19 cellular contexts compared by ENCODE assay signal in genomic region chr20:36525620-36526365, GRCh38. TPM values are rescaled to one million over a fixed set of nuclear protein-coding genes. Genes with fewer than 3 reads are reported as not detected.
DNase-seq lines count a peak whose midpoint lies in the region; ATAC-seq and TF ChIP-seq lines count a peak whose summit lies in the region.
"Had no signal": no experiment of that assay in that cellular context is flagged by ENCODE, and none has a peak within 500 bp of the region (broad histone marks: within the 10 kb centered on the region; RNA-seq: fewer than 3 reads in every experiment).

No MANE protein-coding gene starts in this region.

- H3K36me3 ChIP-seq in esophagus squamous epithelium = peaks cover 23 to 77% (median 25%) of the 10 kb centered on the region in 3 donors

- no peak for DNase-seq in AG04450 (ENCODE audit: low read depth, low spot score)
- DNase-seq in RWPE1 (ENCODE audit: low spot score) = no peak
- DNase-seq in esophagus squamous epithelium (lab: John Stamatoyannopoulos, UW) = no peak
- no peak for DNase-seq in stimulated activated effector memory CD8-positive, alpha-beta T cell treated with anti-CD3 and anti-CD28 coated beads, Interleukin-12 subunit alpha, Interleukin-12 subunit beta, amount 100 ng/mL, for 72 hours (ENCODE audit: low spot score in 2 of 2)
- no peak for DNase-seq in NCI-H146 treated with DMSO at 0.1 percent for 48 hours (lab: John Stamatoyannopoulos, UW; ENCODE audit: unreplicated experiment)
- DNase-seq in inferior parietal cortex (ENCODE audit: extremely low spot score) = no peak
- no peak for DNase-seq in stimulated activated CD4-positive, alpha-beta T cell treated with anti-CD3 and anti-CD28 coated beads, Interleukin-4, amount 100 ng/mL, for 4 hours
- DNase-seq: activated CD4-positive, alpha-beta T cell treated with anti-CD3 and anti-CD28 coated beads, Interleukin-2, amount 10 ng/mL, durations not matched to agents 7 days and 5 days; CD4-positive, CD25-positive, alpha-beta regulatory T cell; DMS 273 treated with DMSO at 0.1 percent for 48 hours; heart right ventricle; MG63; NCI-H1436; NCI-H526; stimulated activated naive CD4-positive, alpha-beta T cell treated with Interleukin-2 at 50 U/mL for 16 hours; T-helper 17 cell had no signal

- POLR2A ChIA-PET in AG04450 (lab: Yijun Ruan, JAX) = no interaction called here
- POLR2A ChIA-PET in RWPE1 (lab: Yijun Ruan, JAX; ENCODE audit: low non-redundant PET) = no interaction called here

- peak overlapping the region; percentile 45 for H3K27ac Mint-ChIP-seq in stimulated activated effector memory CD8-positive, alpha-beta T cell treated with anti-CD3 and anti-CD28 coated beads, Interleukin-12 subunit alpha, Interleukin-12 subunit beta, amount 100 ng/mL, for 72 hours
- H3K27ac Mint-ChIP-seq: CD4-positive, CD25-positive, alpha-beta regulatory T cell; natural killer cell treated with Interleukin-12 subunit alpha and Interleukin-12 subunit beta and Interleukin-15 and Interleukin-18, amount 100 ng/mL, for 72 hours; T-helper 17 cell had no signal

- TF ChIP-seq POLR2A in esophagus squamous epithelium (IDR thresholded peaks at IDR 0.05) = no peak

- H3K4me1 ChIP-seq in esophagus squamous epithelium = peaks cover 0 to 10% (median 0%) of the 10 kb centered on the region in 3 donors

- CTCF ChIA-PET in AG04450 (lab: Charles Lee) = no interaction called here
- CTCF ChIA-PET in RWPE1 (lab: Yijun Ruan, JAX) = interaction anchor here (0.6 kb wide), 1 partner anchor 248 kb away, joined by 6 read pairs; no protein-coding TSS in a partner anchor

- no peaks in the 10 kb centered on the region for H3K9me3 Mint-ChIP-seq in stimulated activated effector memory CD8-positive, alpha-beta T cell treated with anti-CD3 and anti-CD28 coated beads, Interleukin-12 subunit alpha, Interleukin-12 subunit beta, amount 100 ng/mL, for 72 hours
- H3K9me3 Mint-ChIP-seq: activated CD4-positive, alpha-beta T cell treated with anti-CD3 and anti-CD28 coated beads, Interleukin-2, amount 10 ng/mL, durations not matched to agents 7 days and 5 days; activated T-helper 17 cell treated with anti-CD3 and anti-CD28 coated beads, Interleukin-2, amount 50 U/mL, for 72 hours; CD4-positive, CD25-positive, alpha-beta regulatory T cell; natural killer cell treated with Interleukin-12 subunit alpha and Interleukin-12 subunit beta and Interleukin-15 and Interleukin-18, amount 100 ng/mL, for 72 hours had no signal

- TF ChIP-seq CTCF in AG04450 (IDR thresholded peaks at IDR 0.05; ENCODE audit: low read depth, low read length) (no peak), RWPE1 (conservative IDR thresholded peaks at IDR 0.05; ENCODE audit: low read depth) (no peak), esophagus squamous epithelium (IDR thresholded peaks at IDR 0.05) (no peak)

- peak overlapping the region; percentile 2 for H3K27ac ChIP-seq in AG04450 (ENCODE audit: low read depth, low read length)
- peak overlapping the region; percentile 18 for H3K27ac ChIP-seq in RWPE1
- H3K27ac ChIP-seq in esophagus squamous epithelium = peak overlapping the region; percentile 4 to 75 (median 62)
- H3K27ac ChIP-seq: heart right ventricle, upper lobe of left lung had no signal

- peaks cover 82% of the 10 kb centered on the region for H3K36me3 Mint-ChIP-seq in stimulated activated effector memory CD8-positive, alpha-beta T cell treated with anti-CD3 and anti-CD28 coated beads, Interleukin-12 subunit alpha, Interleukin-12 subunit beta, amount 100 ng/mL, for 72 hours
- H3K36me3 Mint-ChIP-seq: natural killer cell treated with Interleukin-12 subunit alpha and Interleukin-12 subunit beta and Interleukin-15 and Interleukin-18, amount 100 ng/mL, for 72 hours had no signal

- intact Hi-C loops in esophagus squamous epithelium (cut with DNase I) = no loop called here

- 83 to 95% methylated on average over 2 to 15 of the region's 17 CpGs for WGBS in esophagus squamous epithelium, 2 donors

- H3K4me3 ChIP-seq in AG04450 (ENCODE audit: low read depth, low read length) (no peak overlapping the region), esophagus squamous epithelium (no peak overlapping the region)
- H3K4me3 ChIP-seq: heart right ventricle, MG63, upper lobe of left lung had no signal

- H3K9me3 ChIP-seq in AG04450 (ENCODE audit: control insufficient read depth, insufficient read depth, low read length) (no peaks in the 10 kb centered on the region; the same call in 1 of the 2 replicates), esophagus squamous epithelium (no peaks in the 10 kb centered on the region)
- H3K9me3 ChIP-seq: heart right ventricle, MG63, upper lobe of left lung had no signal

- H3K4me1 Mint-ChIP-seq in stimulated activated effector memory CD8-positive, alpha-beta T cell treated with anti-CD3 and anti-CD28 coated beads, Interleukin-12 subunit alpha, Interleukin-12 subunit beta, amount 100 ng/mL, for 72 hours = peaks cover 7% of the 10 kb centered on the region
- H3K4me1 Mint-ChIP-seq: activated CD4-positive, alpha-beta T cell treated with anti-CD3 and anti-CD28 coated beads, Interleukin-2, amount 10 ng/mL, durations not matched to agents 7 days and 5 days; activated T-helper 17 cell treated with anti-CD3 and anti-CD28 coated beads, Interleukin-2, amount 50 U/mL, for 72 hours had no signal

- no peak overlapping the region for H3K4me3 Mint-ChIP-seq in stimulated activated effector memory CD8-positive, alpha-beta T cell treated with anti-CD3 and anti-CD28 coated beads, Interleukin-12 subunit alpha, Interleukin-12 subunit beta, amount 100 ng/mL, for 72 hours
- H3K4me3 Mint-ChIP-seq: activated CD4-positive, alpha-beta T cell treated with anti-CD3 and anti-CD28 coated beads, Interleukin-2, amount 10 ng/mL, durations not matched to agents 7 days and 5 days; activated T-helper 17 cell treated with anti-CD3 and anti-CD28 coated beads, Interleukin-2, amount 50 U/mL, for 72 hours; CD4-positive, CD25-positive, alpha-beta regulatory T cell; natural killer cell treated with Interleukin-12 subunit alpha and Interleukin-12 subunit beta and Interleukin-15 and Interleukin-18, amount 100 ng/mL, for 72 hours had no signal

- no peaks in the 10 kb centered on the region for H3K27me3 ChIP-seq in AG04450 (ENCODE audit: control insufficient read depth, insufficient read depth, low read length)
- H3K27me3 ChIP-seq in esophagus squamous epithelium = no peaks in the 10 kb centered on the region
- H3K27me3 ChIP-seq: heart right ventricle, MG63, upper lobe of left lung had no signal

- ATAC-seq in stimulated activated effector memory CD8-positive, alpha-beta T cell treated with anti-CD3 and anti-CD28 coated beads, Interleukin-12 subunit alpha, Interleukin-12 subunit beta, amount 100 ng/mL, for 72 hours = no peak
- ATAC-seq: activated T-helper 17 cell treated with anti-CD3 and anti-CD28 coated beads, Interleukin-2, amount 50 U/mL, for 72 hours; T-helper 17 cell had no signal

RNA-seq across cellular contexts. Expression of gene MYL9, which starts 15.5 kb away (rescaled TPM):
- 273 and 380 TPM in 2 replicates for polyA plus RNA-seq in AG04450 (2011; rRNA removed)
- polyA minus RNA-seq in AG04450 (2011; rRNA and poly(A)+ RNA removed) = 338 and 442 TPM in 2 replicates
- 100 to 1,000 TPM in 1 of 4 donors, 10 to 100 TPM in 3; 10.7 to 313 (median 60.7) TPM for total RNA-seq in esophagus squamous epithelium
- polyA plus RNA-seq: CD4-positive, CD25-positive, alpha-beta regulatory T cell had no signal

RNA-seq across cellular contexts. Expression of gene TGIF2, which starts 47.6 kb away (rescaled TPM):
- 12.2 TPM in 2 replicates for polyA plus RNA-seq in AG04450 (2011; rRNA removed)
- 11.4 and 13.4 TPM in 2 replicates for polyA minus RNA-seq in AG04450 (2011; rRNA and poly(A)+ RNA removed)
- 10 to 100 TPM in 1 of 4 donors, 1 to 10 TPM in 3; 3.4 to 10.9 (median 7.1) TPM for total RNA-seq in esophagus squamous epithelium

Comparison
In these comparisons a context has a peak if more than half of its experiments do, and no peak if none do; other contexts are left out.
1. H3K27ac ChIP-seq: peak in every context shown above with its lines; median percentile 62 in esophagus squamous epithelium; 18 in RWPE1; 2 in AG04450.